8 cellular contexts compared by ENCODE assay signal in the genomic region with DNA sequence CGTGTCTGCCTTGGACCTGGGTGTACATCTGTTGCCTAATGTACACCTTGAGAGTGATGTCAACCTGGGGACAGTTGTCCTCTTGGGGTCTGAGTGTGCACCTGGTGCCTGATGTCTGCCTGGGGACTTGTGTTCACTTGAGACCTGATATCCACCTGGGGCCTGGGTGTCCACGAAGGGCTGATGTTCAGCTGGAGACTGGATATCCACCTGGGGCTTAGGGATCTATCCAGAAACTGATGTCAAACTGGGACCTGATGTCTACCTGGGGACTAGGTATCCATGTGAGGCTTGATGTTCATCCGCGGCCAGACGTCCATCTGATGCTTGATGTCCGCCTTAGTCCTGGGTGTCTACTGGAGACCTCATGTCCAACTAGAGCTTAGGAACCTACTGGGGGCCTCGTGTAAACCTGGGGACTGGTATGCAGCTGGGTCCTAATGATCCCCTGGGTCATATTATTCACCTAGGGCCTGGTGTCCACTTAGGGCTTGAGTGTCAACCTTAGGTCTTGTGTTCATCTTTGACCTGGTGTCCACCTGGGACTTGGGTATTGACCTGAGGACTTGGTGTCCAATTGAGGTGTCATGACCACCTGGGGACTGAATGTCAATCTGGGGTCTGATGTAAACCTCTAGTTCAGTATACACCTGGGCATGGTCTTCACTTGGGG.
DNase-seq lines count a peak whose midpoint lies in the region; ATAC-seq and TF ChIP-seq lines count a peak whose summit lies in the region.
"Not testable (repeated sequence)": the region's sequence is repeated elsewhere in the genome, so short reads cannot be mapped to it uniquely, and the experiment has no call there.

No MANE protein-coding gene starts in this region.

- not testable (repeated sequence) for TF ChIP-seq CTCF in PC-3 (conservative IDR thresholded peaks at IDR 0.05; ENCODE audit: low read depth, low read length); coronary artery (IDR thresholded peaks at IDR 0.05); prostate gland (IDR thresholded peaks at IDR 0.05); spleen (IDR thresholded peaks at IDR 0.05 in 8 of 11, conservative IDR thresholded peaks at IDR 0.05 in 3 of 11)

- not testable (repeated sequence) for H3K27ac ChIP-seq in PC-3 (ENCODE audit: low read length); coronary artery; right cardiac atrium (ENCODE audit: low read length); prostate gland; spleen

- H3K27me3 ChIP-seq in PC-3 (ENCODE audit: low read length); right cardiac atrium (ENCODE audit: control insufficient read depth, insufficient read depth); prostate gland (replicated peaks; ENCODE audit: insufficient read depth); spleen (replicated peaks in 1 of 7): not testable (repeated sequence)

- CTCF ChIA-PET in PC-3 (lab: Charles Lee), result not testable (repeated sequence)

- H3K36me3 ChIP-seq in PC-3 (ENCODE audit: low read depth, low read length); prostate gland; spleen: not testable (repeated sequence)

- not testable (repeated sequence) for H2AFZ ChIP-seq in PC-3 (ENCODE audit: low read length)

- POLR2A ChIA-PET in PC-3 (lab: Charles Lee; ENCODE audit: unreplicated experiment), result not testable (repeated sequence)

- not testable (repeated sequence) for ATAC-seq in PC-3, right cardiac atrium, left lobe of liver

- H3K4me1 ChIP-seq in PC-3 (ENCODE audit: insufficient read depth, low read length); right cardiac atrium (ENCODE audit: control insufficient read depth, insufficient read depth, low read length); prostate gland (replicated peaks); spleen: not testable (repeated sequence)

- not testable (repeated sequence) for H3K9me3 ChIP-seq in PC-3 (ENCODE audit: low read length); right cardiac atrium (ENCODE audit: control insufficient read depth, low read length); prostate gland
- peaks cover 0 to 22% (median 8%) of the 10 kb centered on the region in 8 donors for H3K9me3 ChIP-seq in spleen

- not testable (repeated sequence) for H3K9me2 ChIP-seq in PC-3 (replicated peaks; ENCODE audit: low read length)

- H3K79me2 ChIP-seq in PC-3 (ENCODE audit: low read length), result not testable (repeated sequence)

- TF ChIP-seq POLR2A in prostate gland (IDR thresholded peaks at IDR 0.05); spleen (IDR thresholded peaks at IDR 0.05): not testable (repeated sequence)

- H3K4me3 ChIP-seq in PC-3 (ENCODE audit: low read length); coronary artery; right cardiac atrium (ENCODE audit: low read length); prostate gland; spleen: not testable (repeated sequence)

- not testable (repeated sequence) for H3K4me2 ChIP-seq in PC-3 (ENCODE audit: low read length)

- not testable (repeated sequence) for H4K20me1 ChIP-seq in PC-3 (ENCODE audit: low read length)

- BruUV-seq in PC-3 (replicated peaks; lab: Mats Ljungman, UMichigan), result not testable (repeated sequence)

- H3K9ac ChIP-seq in PC-3 (ENCODE audit: low read length), result not testable (repeated sequence)

- WGBS in right cardiac atrium, result 63% methylated on average over 6 of the region's 7 CpGs
- 67% methylated on average over 7 of the region's 7 CpGs for WGBS in prostate gland
- 20 to 70% (median 66%) methylated on average over 1 to 6 of the region's 7 CpGs for WGBS in spleen, 5 donors

- intact Hi-C loops in PC-3 (cut with micrococcal nuclease); cardiac septum (cut with DNase I); right cardiac atrium (cut with DNase I); prostate gland (cut with DNase I); spleen (cut with DNase I; ENCODE audit: low total_unique reads): not testable (repeated sequence)

- not testable (repeated sequence) for H3F3A ChIP-seq in PC-3 (ENCODE audit: low read length, unreplicated experiment)

- peak; percentile 1 for DNase-seq in PC-3
- DNase-seq in activated CD8-positive, alpha-beta memory T cell treated with anti-CD3 and anti-CD28 coated beads, Interleukin-2, amount 50 U/mL, for 48 hours, result peak; percentile 56
- DNase-seq in coronary artery (ENCODE audit: low spot score), result peak; percentile 11
- peak; percentile 76 for DNase-seq in cardiac septum (ENCODE audit: low spot score)
- peak in 2 of 3 donors; percentile 3 to 24 for DNase-seq in right cardiac atrium
- DNase-seq in left lobe of liver (ENCODE audit: low spot score), result peak; percentile 41
- DNase-seq in prostate gland (ENCODE audit: low spot score), result peak; percentile 3
- peak; percentile 73 for DNase-seq in spleen

Comparison
In these comparisons a context has a peak if more than half of its experiments do, and no peak if none do; other contexts are left out.
1. DNase-seq: peak in every context shown above with its lines; median percentile 76 in cardiac septum; 73 in spleen; 56 in activated CD8-positive, alpha-beta memory T cell treated with anti-CD3 and anti-CD28 coated beads, Interleukin-2, amount 50 U/mL, for 48 hours; 41 in left lobe of liver; 14 in right cardiac atrium; 11 in coronary artery; 3 in prostate gland; 1 in PC-3.